ENCODE assay signal across 19 cellular contexts in the genomic region with DNA sequence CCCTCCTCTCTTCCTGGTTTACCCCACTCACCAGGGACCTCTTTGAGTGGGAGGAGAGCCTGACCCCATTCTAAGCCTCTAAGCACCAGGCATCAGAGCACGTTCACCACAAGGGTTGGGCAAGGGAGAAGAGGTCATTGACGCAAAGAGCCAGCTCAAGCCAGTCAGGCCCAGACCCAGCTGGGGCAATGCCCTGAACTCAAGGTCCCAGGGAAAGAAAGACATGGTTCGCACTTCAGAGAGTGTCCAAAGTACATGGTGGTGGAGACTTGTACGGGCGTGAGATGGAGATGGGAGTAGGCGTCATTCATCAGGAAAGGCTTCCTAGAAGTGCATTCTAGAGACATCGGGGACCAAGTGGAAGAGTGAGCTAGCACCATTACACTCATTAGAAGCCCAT. TPM values are rescaled to one million over a fixed set of nuclear protein-coding genes. Genes with fewer than 3 reads are reported as not detected.
"Had no signal": no experiment of that assay in that cellular context is flagged by ENCODE, and none has a peak within 500 bp of the region (broad histone marks: within the 10 kb centered on the region; RNA-seq: fewer than 3 reads in every experiment).

No MANE protein-coding gene starts in this region.

- H3K27ac ChIP-seq: adrenal gland, cardiac muscle cell, dorsolateral prefrontal cortex, esophagus muscularis mucosa, hepatocyte, stomach, testis, upper lobe of left lung had no signal

- H3K36me3 ChIP-seq: adrenal gland, cardiac muscle cell, esophagus muscularis mucosa, stomach, upper lobe of left lung had no signal

- ATAC-seq: activated naive CD4-positive, alpha-beta T cell treated with anti-CD3 and anti-CD28 coated beads, Interleukin-2, amount 50 U/mL, for 72 hours had no signal

- H3K27me3 ChIP-seq: adrenal gland, hepatocyte, testis, upper lobe of left lung had no signal

- H3K79me2 ChIP-seq: hepatocyte had no signal

- H3K4me2 ChIP-seq: hepatocyte had no signal

- H3K4me1 ChIP-seq: adrenal gland, esophagus muscularis mucosa, stomach, testis, upper lobe of left lung had no signal

- H2AFZ ChIP-seq: hepatocyte had no signal

- FAIRE-seq: colon, islet of Langerhans, TTC549 had no signal

- DNase-seq: activated CD4-positive, alpha-beta T cell treated with anti-CD3 and anti-CD28 coated beads, Interleukin-2, amount 50 U/mL, for 48 hours; activated gamma-delta T cell; adrenal gland; dorsolateral prefrontal cortex; occipital lobe; retina; stimulated activated CD4-positive, alpha-beta T cell treated with anti-CD3 and anti-CD28 coated beads, Interleukin-15, amount 100 ng/mL, for 24 hours; stimulated activated CD4-positive, alpha-beta T cell treated with anti-CD3 and anti-CD28 coated beads, Interleukin-4, amount 100 ng/mL, for 1 hour; stomach; testis; upper lobe of left lung had no signal

- H3K4me3 ChIP-seq: adrenal gland, cardiac muscle cell, dorsolateral prefrontal cortex, esophagus muscularis mucosa, hepatocyte, lung, stomach, testis, upper lobe of left lung had no signal

- H3K9me3 ChIP-seq: adrenal gland, esophagus muscularis mucosa, stomach, testis, upper lobe of left lung had no signal

RNA-seq across cellular contexts. Expression of a gene that starts 7.2 kb away (rescaled TPM):
- total RNA-seq: activated naive CD4-positive, alpha-beta T cell treated with anti-CD3 and anti-CD28 coated beads, Interleukin-2, amount 50 U/mL, for 72 hours had no signal
- polyA plus RNA-seq: cardiac muscle cell had no signal
